In genomic region chr18:3624546-3624817, GRCh38 we compare ENCODE assay signal across 9 cellular contexts.
DNase-seq lines count a peak whose midpoint lies in the region; ATAC-seq and TF ChIP-seq lines count a peak whose summit lies in the region.
"Had no signal": no experiment of that assay in that cellular context is flagged by ENCODE, and none has a peak within 500 bp of the region (broad histone marks: within the 10 kb centered on the region; RNA-seq: fewer than 3 reads in every experiment).

No MANE protein-coding gene starts in this region.

- peak overlapping the region; percentile 47 for H3K4me3 Mint-ChIP-seq in activated T-helper 1 cell treated with anti-CD3 and anti-CD28 coated beads, Interleukin-12 subunit alpha, Interleukin-12 subunit beta, Interleukin-2, Interleukin-4 antibody, amounts not matched to agents 30 ng/mL and 10 ng/mL and 1 ng/mL, durations not matched to agents 14 hours and 24 hours and 36 hours
- H3K4me3 Mint-ChIP-seq in stimulated activated effector memory CD8-positive, alpha-beta T cell treated with anti-CD3 and anti-CD28 coated beads, Interleukin-12 subunit alpha, Interleukin-12 subunit beta, amount 100 ng/mL, for 72 hours = peak overlapping the region; percentile 58
- H3K4me3 Mint-ChIP-seq: memory B cell had no signal

- intact Hi-C loops in activated T-helper 1 cell treated with anti-CD3 and anti-CD28 coated beads, Interleukin-12 subunit alpha, Interleukin-12 subunit beta, Interleukin-2, Interleukin-4 antibody, amounts not matched to agents 30 ng/mL and 10 ng/mL and 1 ng/mL, durations not matched to agents 14 hours and 24 hours and 36 hours (cut with micrococcal nuclease) = loop anchor here (1.0 to 10.0 kb wide), 5 partner anchors 29 to 980 kb away; no protein-coding TSS in a partner anchor

- H3K9me2 ChIP-seq in hepatocyte (replicated peaks; ENCODE audit: insufficient read depth) = no peaks in the 10 kb centered on the region

- peak overlapping the region; percentile 90 for H3K27ac Mint-ChIP-seq in activated T-helper 1 cell treated with anti-CD3 and anti-CD28 coated beads, Interleukin-12 subunit alpha, Interleukin-12 subunit beta, Interleukin-2, Interleukin-4 antibody, amounts not matched to agents 30 ng/mL and 10 ng/mL and 1 ng/mL, durations not matched to agents 14 hours and 24 hours and 36 hours
- peak overlapping the region; percentile 61 for H3K27ac Mint-ChIP-seq in stimulated activated effector memory CD8-positive, alpha-beta T cell treated with anti-CD3 and anti-CD28 coated beads, Interleukin-12 subunit alpha, Interleukin-12 subunit beta, amount 100 ng/mL, for 72 hours
- H3K27ac Mint-ChIP-seq: memory B cell had no signal

- H3K27ac ChIP-seq in HUES64 (ENCODE audit: low read depth, low read length) (peak overlapping the region; percentile 89), hepatocyte (peak overlapping the region; percentile 97)

- DNase-seq in activated T-helper 1 cell treated with anti-CD3 and anti-CD28 coated beads, Interleukin-12 subunit alpha, Interleukin-12 subunit beta, Interleukin-2, Interleukin-4 antibody, amounts not matched to agents 30 ng/mL and 10 ng/mL and 1 ng/mL, durations not matched to agents 14 hours and 24 hours and 36 hours (ENCODE audit: low spot score) = no peak
- DNase-seq in hepatocyte (ENCODE audit: low spot score) (no peak), cortex of kidney (lab: John Stamatoyannopoulos, UW) (no peak), omental fat pad (ENCODE audit: low spot score) (no peak), NCI-H187 treated with DMSO at 0.1 percent for 48 hours (lab: John Stamatoyannopoulos, UW) (no peak)
- no peak for DNase-seq in stimulated activated effector memory CD8-positive, alpha-beta T cell treated with anti-CD3 and anti-CD28 coated beads, Interleukin-12 subunit alpha, Interleukin-12 subunit beta, amount 100 ng/mL, for 72 hours (ENCODE audit: low spot score in 2 of 2)

- H3K27me3 ChIP-seq in HUES64 (ENCODE audit: insufficient read depth, low read length) = no peaks in the 10 kb centered on the region
- H3K27me3 ChIP-seq in hepatocyte = no peaks in the 10 kb centered on the region

- H3K9ac ChIP-seq in HUES64 (ENCODE audit: low read depth, low read length) = peak overlapping the region; percentile 68; the same call in 1 of the 2 replicates

- H3K36me3 ChIP-seq in HUES64 (ENCODE audit: insufficient read depth, low read length) = no peaks in the 10 kb centered on the region
- H3K36me3 ChIP-seq in hepatocyte (replicated peaks; ENCODE audit: insufficient read depth, low read depth) = no peaks in the 10 kb centered on the region

- TF ChIP-seq CTCF in hepatocyte (IDR thresholded peaks at IDR 0.05; ENCODE audit: poor library complexity) (no peak), omental fat pad (IDR thresholded peaks at IDR 0.05) (no peak)

- H3K79me2 ChIP-seq in hepatocyte = no peaks in the 10 kb centered on the region

- no peaks in the 10 kb centered on the region for H3K9me3 Mint-ChIP-seq in activated T-helper 1 cell treated with anti-CD3 and anti-CD28 coated beads, Interleukin-12 subunit alpha, Interleukin-12 subunit beta, Interleukin-2, Interleukin-4 antibody, amounts not matched to agents 30 ng/mL and 10 ng/mL and 1 ng/mL, durations not matched to agents 14 hours and 24 hours and 36 hours
- no peaks in the 10 kb centered on the region for H3K9me3 Mint-ChIP-seq in stimulated activated effector memory CD8-positive, alpha-beta T cell treated with anti-CD3 and anti-CD28 coated beads, Interleukin-12 subunit alpha, Interleukin-12 subunit beta, amount 100 ng/mL, for 72 hours
- H3K9me3 Mint-ChIP-seq: memory B cell had no signal

- ATAC-seq in stimulated activated effector memory CD8-positive, alpha-beta T cell treated with anti-CD3 and anti-CD28 coated beads, Interleukin-12 subunit alpha, Interleukin-12 subunit beta, amount 100 ng/mL, for 72 hours = no peak
- ATAC-seq in omental fat pad (ENCODE audit: low FRiP score) (no peak), HG03039 (IDR thresholded peaks at IDR 0.05; ENCODE audit: unreplicated experiment) (no peak)

- H3K4me1 ChIP-seq in HUES64 (ENCODE audit: insufficient read depth, low read length) (peaks cover 22% of the 10 kb centered on the region), hepatocyte (ENCODE audit: insufficient read depth) (peaks cover 32% of the 10 kb centered on the region)

- no peak overlapping the region; the same call in 1 of the 2 replicates for H3K4me3 ChIP-seq in HUES64 (ENCODE audit: low read length)
- no peak overlapping the region for H3K4me3 ChIP-seq in hepatocyte

- no peaks in the 10 kb centered on the region for H4K20me1 ChIP-seq in hepatocyte (ENCODE audit: insufficient read depth, poor library complexity, severe bottlenecking)

- no peak overlapping the region for H2AFZ ChIP-seq in hepatocyte

- H3K4me1 Mint-ChIP-seq in activated T-helper 1 cell treated with anti-CD3 and anti-CD28 coated beads, Interleukin-12 subunit alpha, Interleukin-12 subunit beta, Interleukin-2, Interleukin-4 antibody, amounts not matched to agents 30 ng/mL and 10 ng/mL and 1 ng/mL, durations not matched to agents 14 hours and 24 hours and 36 hours (ENCODE audit: low read depth) = peaks cover 42% of the 10 kb centered on the region
- H3K4me1 Mint-ChIP-seq in stimulated activated effector memory CD8-positive, alpha-beta T cell treated with anti-CD3 and anti-CD28 coated beads, Interleukin-12 subunit alpha, Interleukin-12 subunit beta, amount 100 ng/mL, for 72 hours = peaks cover 28% of the 10 kb centered on the region

- no peaks in the 10 kb centered on the region for H3K9me3 ChIP-seq in HUES64 (ENCODE audit: insufficient read depth, low read depth, low read length)
- no peaks in the 10 kb centered on the region for H3K9me3 ChIP-seq in hepatocyte (ENCODE audit: low read depth)

- H3K4me2 ChIP-seq in hepatocyte = peak overlapping the region; percentile 49

- no peaks in the 10 kb centered on the region for H3K36me3 Mint-ChIP-seq in activated T-helper 1 cell treated with anti-CD3 and anti-CD28 coated beads, Interleukin-12 subunit alpha, Interleukin-12 subunit beta, Interleukin-2, Interleukin-4 antibody, amounts not matched to agents 30 ng/mL and 10 ng/mL and 1 ng/mL, durations not matched to agents 14 hours and 24 hours and 36 hours (ENCODE audit: low read depth)
- peaks cover 8% of the 10 kb centered on the region for H3K36me3 Mint-ChIP-seq in stimulated activated effector memory CD8-positive, alpha-beta T cell treated with anti-CD3 and anti-CD28 coated beads, Interleukin-12 subunit alpha, Interleukin-12 subunit beta, amount 100 ng/mL, for 72 hours
- H3K36me3 Mint-ChIP-seq: memory B cell had no signal

- H3K27me3 Mint-ChIP-seq in activated T-helper 1 cell treated with anti-CD3 and anti-CD28 coated beads, Interleukin-12 subunit alpha, Interleukin-12 subunit beta, Interleukin-2, Interleukin-4 antibody, amounts not matched to agents 30 ng/mL and 10 ng/mL and 1 ng/mL, durations not matched to agents 14 hours and 24 hours and 36 hours (ENCODE audit: insufficient read depth) = peaks cover 2% of the 10 kb centered on the region
